8 cellular contexts compared by ENCODE assay signal in the genomic region with DNA sequence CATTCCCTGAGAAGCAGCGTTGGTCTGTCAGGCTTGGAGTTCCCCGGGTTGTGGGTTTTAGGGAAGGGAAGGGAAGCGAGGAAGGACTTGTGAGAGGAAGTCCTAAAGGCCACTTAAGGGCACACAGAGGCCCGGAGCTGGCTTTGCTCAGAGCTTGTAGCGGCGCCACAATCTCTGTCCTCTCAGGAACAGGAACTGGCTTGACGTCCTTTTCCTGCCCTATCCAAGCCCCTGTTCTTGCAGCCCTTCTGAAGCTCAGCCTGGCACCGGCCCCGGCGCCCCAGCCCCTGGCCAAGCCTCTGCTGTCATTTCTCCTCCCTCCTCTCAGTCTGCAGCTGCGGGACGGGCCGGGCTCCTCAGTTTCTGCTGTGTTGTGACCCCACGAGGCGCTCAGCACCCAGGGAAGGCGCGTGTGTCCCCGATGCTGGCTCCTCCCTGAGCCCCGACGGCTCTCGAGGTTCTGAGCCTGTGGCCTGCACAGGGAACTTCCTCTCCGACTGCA. TPM values are rescaled to one million over a fixed set of nuclear protein-coding genes. Genes with fewer than 3 reads are reported as not detected.
DNase-seq lines count a peak whose midpoint lies in the region; ATAC-seq and TF ChIP-seq lines count a peak whose summit lies in the region.

TSS of gene GIMAP8 (plus strand) at position 140 of the 502 bp plus-strand sequence. CDS start 16,069 bp downstream, outside the sequence.

- H3K4me3 ChIP-seq in GM06990 (replicated peaks; ENCODE audit: low read depth, low read length) (peak within 1 kb of the TSS; percentile 67), foreskin fibroblast (ENCODE audit: low read depth in 1 of 2, low read length in 2 of 2) (no peak within 1 kb of the TSS)

- no peak within 1 kb of the TSS for H3K56ac ChIP-seq in H9 (ENCODE audit: insufficient read length, low read depth, low read length)

- no peak for TF ChIP-seq CTCF in GM06990 (IDR thresholded peaks at IDR 0.05; ENCODE audit: insufficient read depth, low read length, poor library complexity, severe bottlenecking)
- no peak for TF ChIP-seq CTCF in H9 (conservative IDR thresholded peaks at IDR 0.05)
- TF ChIP-seq CTCF in foreskin fibroblast (IDR thresholded peaks at IDR 0.05; ENCODE audit: low read depth, low read length): no peak

- H2BK12ac ChIP-seq in H9 (ENCODE audit: insufficient read length, low read depth, low read length): no peak within 1 kb of the TSS

- peaks cover 82% of the 10 kb centered on the region for H3K4me1 Mint-ChIP-seq in activated T-cell treated with anti-CD3 and anti-CD28 coated beads, Interleukin-2, amount 50 U/mL, for 4 hours (ENCODE audit: low read depth)
- H3K4me1 Mint-ChIP-seq in H9: peaks cover 2 to 12% of the 10 kb centered on the region in 2 experiments; a peak in 3 of 4 replicates

- H2AFZ ChIP-seq in H9 (ENCODE audit: low read length): no peak within 1 kb of the TSS

- H3K23me2 ChIP-seq in H9 (ENCODE audit: insufficient read length, low read depth, low read length, poor library complexity, severe bottlenecking): no peaks in the 10 kb centered on the region

- H3K23ac ChIP-seq in H9 (ENCODE audit: insufficient read length, low read depth, low read length): no peak within 1 kb of the TSS

- no peaks in the 10 kb centered on the region for H3K27me3 ChIP-seq in GM06990 (replicated peaks; ENCODE audit: control insufficient read depth, insufficient read depth, low read length)
- H3K27me3 ChIP-seq in H9 (ENCODE audit: insufficient read depth, low read length): no peaks in the 10 kb centered on the region

- H3K4me2 ChIP-seq in H9 (ENCODE audit: insufficient read depth, insufficient read length, low read length): no peak within 1 kb of the TSS

- H4K5ac ChIP-seq in H9 (ENCODE audit: insufficient read length, low read depth, low read length): no peak within 1 kb of the TSS

- no peak within 1 kb of the TSS for H3K27ac ChIP-seq in H9 (ENCODE audit: insufficient read length, low read depth, low read length)

- H2BK120ac ChIP-seq in H9 (ENCODE audit: low read depth, low read length, poor library complexity, severe bottlenecking): no peak within 1 kb of the TSS

- no peak within 1 kb of the TSS for H3K9ac ChIP-seq in H9 (ENCODE audit: extremely low read depth, insufficient read length, low read length)

- H3K27me3 Mint-ChIP-seq in activated T-cell treated with anti-CD3 and anti-CD28 coated beads, Interleukin-2, amount 50 U/mL, for 4 hours (ENCODE audit: low read depth): no peaks in the 10 kb centered on the region
- H3K27me3 Mint-ChIP-seq in H9 (ENCODE audit: low read depth): peaks cover 84% of the 10 kb centered on the region

- H2BK15ac ChIP-seq in H9 (ENCODE audit: low read depth, low read length): no peak within 1 kb of the TSS

- H3K79me2 ChIP-seq in H9 (ENCODE audit: insufficient read depth, low read length): no peaks in the 10 kb centered on the region

- H4K8ac ChIP-seq in H9 (replicated peaks; ENCODE audit: insufficient read length, low read depth, low read length): no peak within 1 kb of the TSS

- H2BK20ac ChIP-seq in H9 (ENCODE audit: low read depth, low read length, poor library complexity, severe bottlenecking): no peak within 1 kb of the TSS

- H3K14ac ChIP-seq in H9 (ENCODE audit: insufficient read depth, low read length): no peak within 1 kb of the TSS; the same call in 1 of the 2 replicates

- H4K20me1 ChIP-seq in H9 (ENCODE audit: control insufficient read depth, insufficient read depth, insufficient read length): no peaks in the 10 kb centered on the region

- peaks cover 13% of the 10 kb centered on the region for H3K36me3 Mint-ChIP-seq in activated T-cell treated with anti-CD3 and anti-CD28 coated beads, Interleukin-2, amount 50 U/mL, for 4 hours (ENCODE audit: insufficient read depth)
- no peaks in the 10 kb centered on the region; a peak in 1 of 7 replicates for H3K36me3 Mint-ChIP-seq in H9 (ENCODE audit: insufficient read depth in 1 of 3, low read depth in 3 of 3)

- no peak within 1 kb of the TSS for H3T11ph ChIP-seq in H9 (ENCODE audit: low read length)

- DNase-seq in GM06990 (ENCODE audit: extremely low read depth, insufficient read length) (no peak), hippocampal formation (lab: John Stamatoyannopoulos, UW) (peak; percentile 14 to 38), H9 (no peak), foreskin fibroblast (no peak), A172 (ENCODE audit: low spot score) (no peak)
- peak; percentile 57 for DNase-seq in activated T-cell treated with anti-CD3 and anti-CD28 coated beads, Interleukin-2, amount 50 U/mL, for 4 hours
- peak in 2 of 3 donors; percentile 51 to 52 for DNase-seq in stimulated activated CD4-positive, alpha-beta T cell treated with anti-CD3 and anti-CD28 coated beads, TNF-alpha, amount 100 ng/mL, for 48 hours (ENCODE audit: low read depth in 3 of 3)

- H4K91ac ChIP-seq in H9 (ENCODE audit: insufficient read length, low read depth, low read length): no peak within 1 kb of the TSS

- WGBS in H9 (ENCODE audit: extremely low coverage, insufficient read length, low lambda C conversion rate): no CpG with 5 or more reads among the region's 22 CpGs

- no peaks in the 10 kb centered on the region for H3K4me1 ChIP-seq in H9 (ENCODE audit: insufficient read depth, low read length)

- no peaks in the 10 kb centered on the region for H3K79me1 ChIP-seq in H9 (ENCODE audit: insufficient read depth, low read depth, low read length, poor library complexity, severe bottlenecking)

- no peaks in the 10 kb centered on the region; the same call in 1 of the 2 replicates for H3K36me3 ChIP-seq in GM06990 (ENCODE audit: control insufficient read depth, insufficient read depth, low read length)

- ATAC-seq in HG03103 (IDR thresholded peaks at IDR 0.05; ENCODE audit: low read depth, unreplicated experiment): peak; percentile 27
- ATAC-seq in activated T-cell treated with anti-CD3 and anti-CD28 coated beads, Interleukin-2, amount 50 U/mL, for 4 hours: peak; percentile 49 to 50

- H3K4ac ChIP-seq in H9 (ENCODE audit: low read depth, low read length): no peak within 1 kb of the TSS

- H3K27ac Mint-ChIP-seq in H9: no peak within 1 kb of the TSS

- H3K4me3 Mint-ChIP-seq in activated T-cell treated with anti-CD3 and anti-CD28 coated beads, Interleukin-2, amount 50 U/mL, for 4 hours: peak within 1 kb of the TSS; percentile 98
- no peak within 1 kb of the TSS for H3K4me3 Mint-ChIP-seq in H9

- H3K18ac ChIP-seq in H9 (ENCODE audit: insufficient read length, low read depth, low read length): no peak within 1 kb of the TSS

- H2BK5ac ChIP-seq in H9 (ENCODE audit: insufficient read length, low read length): no peak within 1 kb of the TSS

- peaks cover 4% of the 10 kb centered on the region for H3K9me3 Mint-ChIP-seq in activated T-cell treated with anti-CD3 and anti-CD28 coated beads, Interleukin-2, amount 50 U/mL, for 4 hours
- peaks cover 5 to 7% of the 10 kb centered on the region in 2 experiments; a peak in 3 of 5 replicates for H3K9me3 Mint-ChIP-seq in H9

- no peaks in the 10 kb centered on the region for H3K9me3 ChIP-seq in H9 (ENCODE audit: control insufficient read depth, low read depth, low read length)

- no peak within 1 kb of the TSS for H2AK5ac ChIP-seq in H9 (ENCODE audit: insufficient read length, low read length)

RNA-seq across cellular contexts. Expression of gene GIMAP8, which starts in this region (rescaled TPM):
- 1 to 10 TPM; 3.5 to 4.0 (median 3.6) TPM for total RNA-seq in activated T-cell treated with anti-CD3 and anti-CD28 coated beads, Interleukin-2, amount 50 U/mL, for 4 hours
- total RNA-seq in H9 (2021): not detected in 2 replicates
- total RNA-seq in A172 (2014; rRNA removed; shearing (Covaris generic)): not detected in 2 replicates

Comparison
In these comparisons a context has a peak if more than half of its experiments do, and no peak if none do; other contexts are left out.
1. DNase-seq: peak in activated T-cell treated with anti-CD3 and anti-CD28 coated beads, Interleukin-2, amount 50 U/mL, for 4 hours (single experiment), hippocampal formation (2 of 2) and stimulated activated CD4-positive, alpha-beta T cell treated with anti-CD3 and anti-CD28 coated beads, TNF-alpha, amount 100 ng/mL, for 48 hours (2 of 3); none in GM06990 (single experiment), H9 (single experiment), foreskin fibroblast (0 of 2) and A172 (single experiment).